8 cellular contexts compared by ENCODE assay signal in genomic region chr18:50507120-50507590, GRCh38. TPM values are rescaled to one million over a fixed set of nuclear protein-coding genes. Genes with fewer than 3 reads are reported as not detected.
DNase-seq lines count a peak whose midpoint lies in the region; ATAC-seq, FAIRE-seq and TF ChIP-seq lines count a peak whose summit lies in the region.

No MANE protein-coding gene starts in this region.

- H3K4me3 ChIP-seq in GM12875 (ENCODE audit: low read depth, low read length) (no peak overlapping the region), bronchial epithelial cell (ENCODE audit: low read depth, low read length) (no peak overlapping the region), liver (ENCODE audit: low read depth in 1 of 3, low read length in 3 of 3) (no peak overlapping the region)

- TF ChIP-seq RAD21 in liver (IDR thresholded peaks at IDR 0.05), result peak; percentile 95 to 98

- H3K9me3 ChIP-seq in liver (ENCODE audit: control insufficient read depth in 4 of 4, low read length in 3 of 4), result no peaks in the 10 kb centered on the region

- H3K4me1 ChIP-seq in liver (ENCODE audit: control insufficient read depth in 4 of 4, insufficient read depth in 4 of 4, low read length in 3 of 4), result no peaks in the 10 kb centered on the region

- H3K36me3 ChIP-seq in bronchial epithelial cell (ENCODE audit: control insufficient read depth, insufficient read depth, low read length) (no peaks in the 10 kb centered on the region), liver (ENCODE audit: control insufficient read depth in 4 of 4, insufficient read depth in 3 of 4, low read depth in 1 of 4, low read length in 3 of 4) (no peaks in the 10 kb centered on the region)

- H3K9ac ChIP-seq in liver (ENCODE audit: low read depth in 1 of 2, low read length in 2 of 2), result no peak overlapping the region

- H3K27me3 ChIP-seq in bronchial epithelial cell (ENCODE audit: control insufficient read depth, insufficient read depth, low read length) (no peaks in the 10 kb centered on the region), liver (ENCODE audit: control insufficient read depth in 4 of 4, insufficient read depth in 4 of 4, low read length in 3 of 4) (no peaks in the 10 kb centered on the region)

- 54% methylated on average over 4 of the region's 4 CpGs for WGBS in liver

- peak; percentile 97 for FAIRE-seq in bronchial epithelial cell (lab: Jason Lieb, UNC)

- DNase-seq in NCI-H2107 (lab: John Stamatoyannopoulos, UW) (peak; percentile 74), bronchial epithelial cell (ENCODE audit: low read depth) (peak; percentile 38), NOMO-1 treated with DMSO at 0.1 percent for 48 hours (lab: John Stamatoyannopoulos, UW; ENCODE audit: unreplicated experiment) (no peak)
- no peak for DNase-seq in central memory CD4-positive, alpha-beta T cell
- no peak for DNase-seq in stimulated activated naive CD4-positive, alpha-beta T cell treated with Interleukin-2 at 50 U/mL for 16 hours (lab: John Stamatoyannopoulos, UW)

- TF ChIP-seq CTCF in GM12875 (IDR thresholded peaks at IDR 0.05; ENCODE audit: borderline replicate concordance, insufficient read depth, low read depth, low read length) (peak; percentile 47; the same call in 1 of the 2 replicates), bronchial epithelial cell (IDR thresholded peaks at IDR 0.05; ENCODE audit: insufficient read depth, low read length, severe bottlenecking) (peak; percentile 96), liver (IDR thresholded peaks at IDR 0.05; ENCODE audit: low read depth, low read length, missing input control) (peak; percentile 78)

- no peak for ATAC-seq in HG02885 (IDR thresholded peaks at IDR 0.05; ENCODE audit: poor library complexity, unreplicated experiment)

- H3K27ac ChIP-seq in liver (ENCODE audit: low read depth in 1 of 2, low read length in 2 of 2), result no peak overlapping the region

TF ChIP-seq in liver, 16 proteins besides CTCF, POLR2A, EP300 and RAD21:
- TF ChIP-seq RXRA (IDR thresholded peaks at IDR 0.05) (peak in 1 of 2 donors; percentile 17), TAF1 (conservative IDR thresholded peaks at IDR 0.05) (no peak)

RNA-seq across cellular contexts. Expression of gene MAPK4, which starts 52.7 kb away (rescaled TPM):
- under 0.01 TPM in 1 of 2 replicates, not detected in the other for total RNA-seq in bronchial epithelial cell
- 1 to 10 TPM in 1 of 2 donors, under 1 TPM in 1; under 0.01 to 4.9 TPM for total RNA-seq in liver
- polyA plus RNA-seq in liver, result 1 to 10 TPM; 1.1 to 1.9 TPM

Comparison
In these comparisons a context has a peak if more than half of its experiments do, and no peak if none do; other contexts are left out.
1. DNase-seq: peak in NCI-H2107 (single experiment) and bronchial epithelial cell (single experiment); none in central memory CD4-positive, alpha-beta T cell (single experiment), stimulated activated naive CD4-positive, alpha-beta T cell treated with Interleukin-2 at 50 U/mL for 16 hours (single experiment) and NOMO-1 treated with DMSO at 0.1 percent for 48 hours (single experiment).
2. Peak in every context shown above with its lines, with median percentiles within 50 percentile points of each other: CTCF ChIP-seq.